15 cellular contexts compared by ENCODE assay signal in genomic region chr12:112980491-112981158, GRCh38. TPM values are rescaled to one million over a fixed set of nuclear protein-coding genes. Genes with fewer than 3 reads are reported as not detected.
DNase-seq lines count a peak whose midpoint lies in the region; ATAC-seq and TF ChIP-seq lines count a peak whose summit lies in the region.
"Had no signal": no experiment of that assay in that cellular context is flagged by ENCODE, and none has a peak within 500 bp of the region (broad histone marks: within the 10 kb centered on the region; RNA-seq: fewer than 3 reads in every experiment).

No MANE protein-coding gene starts in this region.

- H3K27ac Mint-ChIP-seq in activated T-cell treated with anti-CD3 and anti-CD28 coated beads, Interleukin-2, amount 50 U/mL, for 72 hours = peak overlapping the region; percentile 88
- H3K27ac Mint-ChIP-seq in stimulated activated memory B cell treated with anti-CD40 and anti-IgM and Interleukin-4, amounts not matched to agents 10 μg/mL and 1 μg/mL and 100 μg/mL, for 72 hours = peak overlapping the region; percentile 98
- H3K27ac Mint-ChIP-seq: H9 had no signal

- peaks cover 43% of the 10 kb centered on the region for H3K4me1 Mint-ChIP-seq in activated T-cell treated with anti-CD3 and anti-CD28 coated beads, Interleukin-2, amount 50 U/mL, for 72 hours (ENCODE audit: low read depth)
- peaks cover 62% of the 10 kb centered on the region for H3K4me1 Mint-ChIP-seq in stimulated activated memory B cell treated with anti-CD40 and anti-IgM and Interleukin-4, amounts not matched to agents 10 μg/mL and 1 μg/mL and 100 μg/mL, for 72 hours

- TF ChIP-seq POLR2A in gastroesophageal sphincter (IDR thresholded peaks at IDR 0.05) = no peak

- H3K27me3 Mint-ChIP-seq in activated T-cell treated with anti-CD3 and anti-CD28 coated beads, Interleukin-2, amount 50 U/mL, for 72 hours (ENCODE audit: low read depth) = no peaks in the 10 kb centered on the region
- no peaks in the 10 kb centered on the region for H3K27me3 Mint-ChIP-seq in stimulated activated memory B cell treated with anti-CD40 and anti-IgM and Interleukin-4, amounts not matched to agents 10 μg/mL and 1 μg/mL and 100 μg/mL, for 72 hours

- ATAC-seq in activated T-cell treated with anti-CD3 and anti-CD28 coated beads, Interleukin-2, amount 50 U/mL, for 72 hours (replicated peaks in 1 of 2) = no peak
- ATAC-seq in stimulated activated memory B cell treated with anti-CD40 and anti-IgM and Interleukin-4, amounts not matched to agents 10 μg/mL and 1 μg/mL and 100 μg/mL, for 72 hours = no peak
- no peak for ATAC-seq in gastroesophageal sphincter
- ATAC-seq in GM18907 (IDR thresholded peaks at IDR 0.05; ENCODE audit: unreplicated experiment) = no peak

- peaks cover 4 to 14% of the 10 kb centered on the region in 2 donors for H3K9me3 Mint-ChIP-seq in activated T-cell treated with anti-CD3 and anti-CD28 coated beads, Interleukin-2, amount 50 U/mL, for 72 hours
- peaks cover 8% of the 10 kb centered on the region for H3K9me3 Mint-ChIP-seq in stimulated activated memory B cell treated with anti-CD40 and anti-IgM and Interleukin-4, amounts not matched to agents 10 μg/mL and 1 μg/mL and 100 μg/mL, for 72 hours

- TF ChIP-seq EP300 in gastroesophageal sphincter (IDR thresholded peaks at IDR 0.05) = no peak

- no peak overlapping the region for H3K9ac ChIP-seq in adipocyte (ENCODE audit: low read length)

- H3K9me3 ChIP-seq in adipocyte (ENCODE audit: control insufficient read depth, low read length) (peaks cover 15% of the 10 kb centered on the region), gastroesophageal sphincter (peaks cover 0 to 19% (median 0%) of the 10 kb centered on the region in 3 donors)

- no peak for DNase-seq in activated T-cell treated with anti-CD3 and anti-CD28 coated beads, Interleukin-2, amount 50 U/mL, for 72 hours
- no peak for DNase-seq in activated T-cell treated with anti-CD3 and anti-CD28 coated beads, Interleukin-2, amount 50 U/mL, for 48 hours
- DNase-seq in M059J (ENCODE audit: low read depth) = peak; percentile 51
- DNase-seq in adipocyte (ENCODE audit: low read depth) = no peak
- DNase-seq in RPMI8226 = no peak
- DNase-seq: caudate nucleus, DMS153, H9, hypothalamus, NCI-H1092 treated with DMSO at 0.1 percent for 48 hours, NCI-H524, SHP77 treated with DMSO at 0.1 percent for 48 hours had no signal

- no peak for TF ChIP-seq CTCF in gastroesophageal sphincter (IDR thresholded peaks at IDR 0.05)

- peaks cover 49 to 51% of the 10 kb centered on the region in 2 donors for H3K36me3 Mint-ChIP-seq in activated T-cell treated with anti-CD3 and anti-CD28 coated beads, Interleukin-2, amount 50 U/mL, for 72 hours (ENCODE audit: insufficient read depth in 2 of 2)
- H3K36me3 Mint-ChIP-seq in stimulated activated memory B cell treated with anti-CD40 and anti-IgM and Interleukin-4, amounts not matched to agents 10 μg/mL and 1 μg/mL and 100 μg/mL, for 72 hours = peaks cover 42% of the 10 kb centered on the region

- no peak overlapping the region for H3K27ac ChIP-seq in gastroesophageal sphincter

- peak overlapping the region; percentile 44 for H3K4me3 ChIP-seq in adipocyte (ENCODE audit: low read length)
- no peak overlapping the region for H3K4me3 ChIP-seq in gastroesophageal sphincter

- 60 to 74% methylated on average over 4 of the region's 4 CpGs for WGBS in gastroesophageal sphincter (ENCODE audit: low coverage in 1 of 2), 2 donors

- H3K36me3 ChIP-seq in adipocyte (ENCODE audit: control insufficient read depth, insufficient read depth, low read length, severe bottlenecking) = no peaks in the 10 kb centered on the region
- no peaks in the 10 kb centered on the region for H3K36me3 ChIP-seq in gastroesophageal sphincter

- H3K4me1 ChIP-seq in adipocyte (ENCODE audit: control insufficient read depth, insufficient read depth, low read length) (peaks cover 21% of the 10 kb centered on the region), gastroesophageal sphincter (peaks cover 0 to 30% (median 2%) of the 10 kb centered on the region in 3 donors)

- H3K27me3 ChIP-seq in adipocyte (replicated peaks; ENCODE audit: control insufficient read depth, insufficient read depth, low read length) (no peaks in the 10 kb centered on the region), gastroesophageal sphincter (no peaks in the 10 kb centered on the region)

- H3K4me3 Mint-ChIP-seq in activated T-cell treated with anti-CD3 and anti-CD28 coated beads, Interleukin-2, amount 50 U/mL, for 72 hours = peak overlapping the region; percentile 95
- H3K4me3 Mint-ChIP-seq in stimulated activated memory B cell treated with anti-CD40 and anti-IgM and Interleukin-4, amounts not matched to agents 10 μg/mL and 1 μg/mL and 100 μg/mL, for 72 hours = peak overlapping the region; percentile 57
- H3K4me3 Mint-ChIP-seq: H9 had no signal

RNA-seq across cellular contexts. Expression of gene OAS2, which starts 2.3 kb away (rescaled TPM):
- total RNA-seq in activated T-cell treated with anti-CD3 and anti-CD28 coated beads, Interleukin-2, amount 50 U/mL, for 72 hours = 100 to 1,000 TPM in 1 of 2 donors, 10 to 100 TPM in 1; 80.2 to 139 TPM
- 275 and 362 TPM in 2 replicates for total RNA-seq in M059J (2014; rRNA removed; shearing (Covaris generic))
- 1 to 10 TPM; 6.5 to 10.0 (median 7.5) TPM for total RNA-seq in gastroesophageal sphincter
- total RNA-seq: H9 had no signal

RNA-seq across cellular contexts. Expression of gene OAS3, which starts 42.4 kb away (rescaled TPM):
- total RNA-seq in activated T-cell treated with anti-CD3 and anti-CD28 coated beads, Interleukin-2, amount 50 U/mL, for 72 hours = 10 to 100 TPM; 14.7 to 39.3 TPM
- 238 and 375 TPM in 2 replicates for total RNA-seq in M059J (2014; rRNA removed; shearing (Covaris generic))
- 10 to 100 TPM in 1 of 4 donors, 1 to 10 TPM in 3; 3.5 to 10.2 (median 7.2) TPM for total RNA-seq in gastroesophageal sphincter

Comparison
In these comparisons a context has a peak if more than half of its experiments do, and no peak if none do; other contexts are left out.
1. RNA of gene OAS2, which starts 2.3 kb away (total RNA-seq): 275 to 362 TPM in M059J and 80.2 to 139 TPM in activated T-cell treated with anti-CD3 and anti-CD28 coated beads, Interleukin-2, amount 50 U/mL, for 72 hours; 6.5 to 10.0 TPM in gastroesophageal sphincter; every median in the first group is over 4 times any median in the second.